1 cellular context compared by ENCODE assay signal in the genomic region with DNA sequence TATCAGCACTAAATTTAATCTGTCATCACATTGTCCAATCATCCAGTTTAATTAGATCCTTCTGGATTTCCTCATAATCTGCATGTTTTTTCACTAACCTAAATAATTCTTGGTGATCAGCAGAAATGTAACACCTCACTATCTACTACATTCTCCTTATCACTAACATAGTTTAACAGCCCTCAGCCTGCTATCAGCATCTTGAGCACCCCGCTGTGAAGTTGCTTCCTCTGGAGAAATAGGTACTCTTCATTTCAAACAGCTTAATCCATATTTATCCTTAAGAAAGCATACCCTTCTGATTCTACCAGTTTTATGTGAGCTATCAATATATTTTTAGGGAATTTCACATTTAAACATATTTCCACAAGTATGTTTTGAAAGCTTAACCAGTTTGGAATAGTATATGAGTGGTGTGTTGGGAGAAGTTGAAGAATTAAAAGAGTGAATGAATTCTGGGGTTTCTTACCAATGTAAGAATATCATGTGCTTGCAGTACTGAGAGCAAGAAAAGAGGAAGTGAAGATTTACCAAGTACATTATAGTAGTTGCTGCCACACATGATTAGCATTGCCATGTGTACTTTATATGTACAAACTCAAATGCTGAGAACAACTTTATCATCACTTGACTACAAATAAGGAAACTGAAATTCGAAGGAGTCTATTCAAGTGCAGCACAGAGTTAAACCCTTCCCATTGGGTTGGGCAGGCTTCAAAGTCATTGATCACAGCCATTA.
TF ChIP-seq lines count a peak whose summit lies in the region.

No MANE protein-coding gene starts in this region.

TF ChIP-seq in H1, 55 proteins besides CTCF, POLR2A, EP300 and RAD21 (continued from another document):
- TF ChIP-seq, protein P1, sequence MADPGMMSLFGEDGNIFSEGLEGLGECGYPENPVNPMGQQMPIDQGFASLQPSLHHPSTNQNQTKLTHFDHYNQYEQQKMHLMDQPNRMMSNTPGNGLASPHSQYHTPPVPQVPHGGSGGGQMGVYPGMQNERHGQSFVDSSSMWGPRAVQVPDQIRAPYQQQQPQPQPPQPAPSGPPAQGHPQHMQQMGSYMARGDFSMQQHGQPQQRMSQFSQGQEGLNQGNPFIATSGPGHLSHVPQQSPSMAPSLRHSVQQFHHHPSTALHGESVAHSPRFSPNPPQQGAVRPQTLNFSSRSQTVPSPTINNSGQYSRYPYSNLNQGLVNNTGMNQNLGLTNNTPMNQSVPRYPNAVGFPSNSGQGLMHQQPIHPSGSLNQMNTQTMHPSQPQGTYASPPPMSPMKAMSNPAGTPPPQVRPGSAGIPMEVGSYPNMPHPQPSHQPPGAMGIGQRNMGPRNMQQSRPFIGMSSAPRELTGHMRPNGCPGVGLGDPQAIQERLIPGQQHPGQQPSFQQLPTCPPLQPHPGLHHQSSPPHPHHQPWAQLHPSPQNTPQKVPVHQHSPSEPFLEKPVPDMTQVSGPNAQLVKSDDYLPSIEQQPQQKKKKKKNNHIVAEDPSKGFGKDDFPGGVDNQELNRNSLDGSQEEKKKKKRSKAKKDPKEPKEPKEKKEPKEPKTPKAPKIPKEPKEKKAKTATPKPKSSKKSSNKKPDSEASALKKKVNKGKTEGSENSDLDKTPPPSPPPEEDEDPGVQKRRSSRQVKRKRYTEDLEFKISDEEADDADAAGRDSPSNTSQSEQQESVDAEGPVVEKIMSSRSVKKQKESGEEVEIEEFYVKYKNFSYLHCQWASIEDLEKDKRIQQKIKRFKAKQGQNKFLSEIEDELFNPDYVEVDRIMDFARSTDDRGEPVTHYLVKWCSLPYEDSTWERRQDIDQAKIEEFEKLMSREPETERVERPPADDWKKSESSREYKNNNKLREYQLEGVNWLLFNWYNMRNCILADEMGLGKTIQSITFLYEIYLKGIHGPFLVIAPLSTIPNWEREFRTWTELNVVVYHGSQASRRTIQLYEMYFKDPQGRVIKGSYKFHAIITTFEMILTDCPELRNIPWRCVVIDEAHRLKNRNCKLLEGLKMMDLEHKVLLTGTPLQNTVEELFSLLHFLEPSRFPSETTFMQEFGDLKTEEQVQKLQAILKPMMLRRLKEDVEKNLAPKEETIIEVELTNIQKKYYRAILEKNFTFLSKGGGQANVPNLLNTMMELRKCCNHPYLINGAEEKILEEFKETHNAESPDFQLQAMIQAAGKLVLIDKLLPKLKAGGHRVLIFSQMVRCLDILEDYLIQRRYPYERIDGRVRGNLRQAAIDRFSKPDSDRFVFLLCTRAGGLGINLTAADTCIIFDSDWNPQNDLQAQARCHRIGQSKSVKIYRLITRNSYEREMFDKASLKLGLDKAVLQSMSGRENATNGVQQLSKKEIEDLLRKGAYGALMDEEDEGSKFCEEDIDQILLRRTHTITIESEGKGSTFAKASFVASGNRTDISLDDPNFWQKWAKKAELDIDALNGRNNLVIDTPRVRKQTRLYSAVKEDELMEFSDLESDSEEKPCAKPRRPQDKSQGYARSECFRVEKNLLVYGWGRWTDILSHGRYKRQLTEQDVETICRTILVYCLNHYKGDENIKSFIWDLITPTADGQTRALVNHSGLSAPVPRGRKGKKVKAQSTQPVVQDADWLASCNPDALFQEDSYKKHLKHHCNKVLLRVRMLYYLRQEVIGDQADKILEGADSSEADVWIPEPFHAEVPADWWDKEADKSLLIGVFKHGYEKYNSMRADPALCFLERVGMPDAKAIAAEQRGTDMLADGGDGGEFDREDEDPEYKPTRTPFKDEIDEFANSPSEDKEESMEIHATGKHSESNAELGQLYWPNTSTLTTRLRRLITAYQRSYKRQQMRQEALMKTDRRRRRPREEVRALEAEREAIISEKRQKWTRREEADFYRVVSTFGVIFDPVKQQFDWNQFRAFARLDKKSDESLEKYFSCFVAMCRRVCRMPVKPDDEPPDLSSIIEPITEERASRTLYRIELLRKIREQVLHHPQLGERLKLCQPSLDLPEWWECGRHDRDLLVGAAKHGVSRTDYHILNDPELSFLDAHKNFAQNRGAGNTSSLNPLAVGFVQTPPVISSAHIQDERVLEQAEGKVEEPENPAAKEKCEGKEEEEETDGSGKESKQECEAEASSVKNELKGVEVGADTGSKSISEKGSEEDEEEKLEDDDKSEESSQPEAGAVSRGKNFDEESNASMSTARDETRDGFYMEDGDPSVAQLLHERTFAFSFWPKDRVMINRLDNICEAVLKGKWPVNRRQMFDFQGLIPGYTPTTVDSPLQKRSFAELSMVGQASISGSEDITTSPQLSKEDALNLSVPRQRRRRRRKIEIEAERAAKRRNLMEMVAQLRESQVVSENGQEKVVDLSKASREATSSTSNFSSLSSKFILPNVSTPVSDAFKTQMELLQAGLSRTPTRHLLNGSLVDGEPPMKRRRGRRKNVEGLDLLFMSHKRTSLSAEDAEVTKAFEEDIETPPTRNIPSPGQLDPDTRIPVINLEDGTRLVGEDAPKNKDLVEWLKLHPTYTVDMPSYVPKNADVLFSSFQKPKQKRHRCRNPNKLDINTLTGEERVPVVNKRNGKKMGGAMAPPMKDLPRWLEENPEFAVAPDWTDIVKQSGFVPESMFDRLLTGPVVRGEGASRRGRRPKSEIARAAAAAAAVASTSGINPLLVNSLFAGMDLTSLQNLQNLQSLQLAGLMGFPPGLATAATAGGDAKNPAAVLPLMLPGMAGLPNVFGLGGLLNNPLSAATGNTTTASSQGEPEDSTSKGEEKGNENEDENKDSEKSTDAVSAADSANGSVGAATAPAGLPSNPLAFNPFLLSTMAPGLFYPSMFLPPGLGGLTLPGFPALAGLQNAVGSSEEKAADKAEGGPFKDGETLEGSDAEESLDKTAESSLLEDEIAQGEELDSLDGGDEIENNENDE (IDR thresholded peaks at IDR 0.05; ENCODE audit: insufficient replicate concordance, low read length): no peak
- TF ChIP-seq RXRA (IDR thresholded peaks at IDR 0.05; ENCODE audit: insufficient read depth, low read depth, low read length): no peak
